In the genomic region with DNA sequence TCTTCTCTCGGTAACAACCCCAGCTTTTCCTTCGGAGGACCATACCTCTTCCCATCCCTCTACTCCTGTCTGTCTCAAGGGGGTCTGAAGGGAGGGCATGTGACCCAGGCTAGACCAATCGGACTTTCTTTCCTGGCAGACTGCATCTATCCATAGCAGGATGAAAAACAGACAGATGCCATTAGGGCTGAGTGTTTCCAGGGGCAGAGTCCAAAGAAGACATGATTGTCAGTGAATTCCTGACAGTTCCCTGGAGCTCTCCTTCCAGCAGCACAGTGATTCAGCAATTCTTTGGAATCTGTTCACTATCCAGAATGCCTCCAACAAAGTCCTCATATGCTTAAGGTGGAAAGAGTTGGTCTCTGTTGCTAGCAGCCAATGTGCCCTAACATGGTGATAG, we compare ENCODE assay signal across 1 cellular context.
TF ChIP-seq lines count a peak whose summit lies in the region.

No MANE protein-coding gene starts in this region.

TF ChIP-seq in WTC11, 78 proteins besides CTCF, POLR2A, EP300 and RAD21 (continued from another document):
- no peak for TF ChIP-seq STAT6 (CRISPR knock-in tag; conservative IDR thresholded peaks at IDR 0.05; ENCODE audit: low read depth)
- TF ChIP-seq, protein P1, sequence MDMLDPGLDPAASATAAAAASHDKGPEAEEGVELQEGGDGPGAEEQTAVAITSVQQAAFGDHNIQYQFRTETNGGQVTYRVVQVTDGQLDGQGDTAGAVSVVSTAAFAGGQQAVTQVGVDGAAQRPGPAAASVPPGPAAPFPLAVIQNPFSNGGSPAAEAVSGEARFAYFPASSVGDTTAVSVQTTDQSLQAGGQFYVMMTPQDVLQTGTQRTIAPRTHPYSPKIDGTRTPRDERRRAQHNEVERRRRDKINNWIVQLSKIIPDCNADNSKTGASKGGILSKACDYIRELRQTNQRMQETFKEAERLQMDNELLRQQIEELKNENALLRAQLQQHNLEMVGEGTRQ (CRISPR knock-in tag; IDR thresholded peaks at IDR 0.05), result peak; percentile 73
TF ChIP-seq in WTC11: peak in this region for 1.
